In the genomic region with DNA sequence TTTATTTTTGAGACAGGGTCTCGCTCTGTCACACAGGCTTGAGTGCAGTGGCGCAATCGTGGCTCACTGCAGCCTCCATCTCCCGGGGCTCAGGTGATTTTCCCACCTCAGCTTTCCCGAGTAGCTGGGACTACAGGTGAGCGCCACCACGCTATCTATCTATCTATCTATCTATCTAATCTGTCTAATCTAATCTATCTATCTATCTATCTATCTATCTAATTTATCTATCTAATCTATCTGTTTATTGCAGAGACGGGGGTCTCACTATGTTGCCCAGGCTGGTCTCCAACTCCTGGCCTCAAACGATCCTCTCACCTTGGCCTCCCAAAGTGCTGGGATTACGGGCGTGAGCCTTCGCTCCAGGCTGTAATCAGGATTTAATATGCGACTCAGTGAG, we compare ENCODE assay signal across 8 cellular contexts. TPM values are rescaled to one million over a fixed set of nuclear protein-coding genes. Genes with fewer than 3 reads are reported as not detected.
A peak's percentile ranks its signal among the peaks of the same experiment; 100 is the strongest.
DNase-seq lines count a peak whose midpoint lies in the region; ATAC-seq and TF ChIP-seq lines count a peak whose summit lies in the region.

No MANE protein-coding gene starts in this region.

- H3K9me3 Mint-ChIP-seq in activated T-cell treated with anti-CD3 and anti-CD28 coated beads, Interleukin-2, amount 50 U/mL, for 4 hours = peaks cover 49% of the 10 kb centered on the region

- H3K27me3 ChIP-seq in lung (ENCODE audit: control insufficient read depth, insufficient read depth) (no peaks in the 10 kb centered on the region), transverse colon (no peaks in the 10 kb centered on the region)

- H3K9me3 ChIP-seq in lung (ENCODE audit: control insufficient read depth in 2 of 2, insufficient read depth in 1 of 2, low read length in 1 of 2) = peaks cover under 1 to 21% of the 10 kb centered on the region in 2 donors
- peaks cover 24 to 27% of the 10 kb centered on the region in 2 donors for H3K9me3 ChIP-seq in transverse colon

- peaks cover 36% of the 10 kb centered on the region for H3K36me3 Mint-ChIP-seq in activated T-cell treated with anti-CD3 and anti-CD28 coated beads, Interleukin-2, amount 50 U/mL, for 4 hours (ENCODE audit: insufficient read depth)

- TF ChIP-seq CTCF in astrocyte of the spinal cord (IDR thresholded peaks at IDR 0.05; ENCODE audit: low read depth, low read length) (no peak), lung (IDR thresholded peaks at IDR 0.05; ENCODE audit: control extremely low read depth, extremely low read depth) (no peak), transverse colon (IDR thresholded peaks at IDR 0.05) (no peak)

- no peak for TF ChIP-seq EP300 in transverse colon (IDR thresholded peaks at IDR 0.05; ENCODE audit: low read depth)

- H3K4me3 ChIP-seq in astrocyte of the spinal cord (ENCODE audit: low read depth, low read length) (peak overlapping the region; percentile 98), lung (peak overlapping the region; percentile 99), transverse colon (peak overlapping the region; percentile 79 to 90 (median 86))

- H3K4me1 Mint-ChIP-seq in activated T-cell treated with anti-CD3 and anti-CD28 coated beads, Interleukin-2, amount 50 U/mL, for 4 hours (ENCODE audit: low read depth) = peaks cover 23% of the 10 kb centered on the region

- H3K4me3 Mint-ChIP-seq in activated T-cell treated with anti-CD3 and anti-CD28 coated beads, Interleukin-2, amount 50 U/mL, for 4 hours = peak overlapping the region; percentile 97

- ATAC-seq in activated T-cell treated with anti-CD3 and anti-CD28 coated beads, Interleukin-2, amount 50 U/mL, for 4 hours = no peak
- no peak for ATAC-seq in lung (ENCODE audit: insufficient read depth, low FRiP score)

- 34 to 40% methylated on average over 13 of the region's 13 CpGs for WGBS in lung, 2 donors
- WGBS in transverse colon (ENCODE audit: low coverage in 1 of 2), 2 donors = 32 to 50% methylated on average over 7 to 13 of the region's 13 CpGs

- no peak for TF ChIP-seq POLR2A in transverse colon (IDR thresholded peaks at IDR 0.05)

- H3K4me1 ChIP-seq in lung (ENCODE audit: control insufficient read depth in 2 of 2, insufficient read depth in 2 of 2, low read length in 2 of 2) (peaks cover 0 to 6% of the 10 kb centered on the region in 2 donors), transverse colon (peaks cover 0 to 12% (median 6%) of the 10 kb centered on the region in 4 donors)

- peaks cover 5 to 10% of the 10 kb centered on the region in 2 donors for H3K36me3 ChIP-seq in lung (ENCODE audit: control insufficient read depth in 2 of 2, insufficient read depth in 2 of 2, low read length in 2 of 2)
- peaks cover 0 to 35% (median 15%) of the 10 kb centered on the region in 4 donors for H3K36me3 ChIP-seq in transverse colon

- H3K27ac ChIP-seq in lung (ENCODE audit: low read depth in 1 of 2, low read length in 1 of 2) (peak overlapping the region; percentile 93 to 96), transverse colon (peak overlapping the region in 3 of 4 donors; percentile 85 to 89 (median 86))

- DNase-seq in activated T-cell treated with anti-CD3 and anti-CD28 coated beads, Interleukin-2, amount 50 U/mL, for 4 hours = no peak
- DNase-seq in activated T-cell treated with anti-CD3 and anti-CD28 coated beads, Interleukin-2, amount 50 U/mL, for 48 hours = no peak
- DNase-seq in astrocyte of the spinal cord (ENCODE audit: low read depth, low spot score) (no peak), lung (ENCODE audit: low spot score) (no peak), transverse colon (no peak), ecto neural progenitor cell (ENCODE audit: low spot score) (no peak), dedifferentiated amniotic fluid mesenchymal stem cell (ENCODE audit: extremely low spot score) (no peak), NCI-H2107 (lab: John Stamatoyannopoulos, UW) (no peak)

- in situ Hi-C loops in astrocyte of the spinal cord (cut with HindIII; ENCODE audit: low sequenced_read_pairs) (no loop called here), transverse colon (cut with MboI; ENCODE audit: low pct_ligation_motif_present in 1 of 4, low pct_unique_long_range_greater_than_20kb in 1 of 4, low sequenced_read_pairs in 3 of 4) (no loop called here)

- intact Hi-C loops in transverse colon (cut with DNase I; ENCODE audit: low total_unique reads) = no loop called here

- H3K27me3 Mint-ChIP-seq in activated T-cell treated with anti-CD3 and anti-CD28 coated beads, Interleukin-2, amount 50 U/mL, for 4 hours (ENCODE audit: low read depth) = no peaks in the 10 kb centered on the region

RNA-seq across cellular contexts. Expression of gene ZNF613, which starts 0.6 kb away (rescaled TPM):
- 1 to 10 TPM; 2.3 to 4.1 (median 2.7) TPM for total RNA-seq in activated T-cell treated with anti-CD3 and anti-CD28 coated beads, Interleukin-2, amount 50 U/mL, for 4 hours
- total RNA-seq in lung = 10 to 100 TPM in 1 of 2 donors, 1 to 10 TPM in 1; 5.1 to 10.1 TPM
- 1 to 10 TPM; 2.8 to 2.9 TPM for polyA plus RNA-seq in lung
- 10 to 100 TPM in 2 of 4 donors, 1 to 10 TPM in 2; 6.0 to 62.8 (median 15.8) TPM for total RNA-seq in transverse colon

RNA-seq across cellular contexts. Expression of gene ZNF649, which starts 23.0 kb away (rescaled TPM):
- total RNA-seq in activated T-cell treated with anti-CD3 and anti-CD28 coated beads, Interleukin-2, amount 50 U/mL, for 4 hours = 10 to 100 TPM in 2 of 3 donors, 1 to 10 TPM in 1; 9.0 to 10.9 (median 10.4) TPM
- total RNA-seq in lung (10 to 100 TPM in 1 of 2 donors, 1 to 10 TPM in 1; 9.1 to 22.1 TPM), transverse colon (10 to 100 TPM in 2 of 4 donors, 1 to 10 TPM in 2; 8.6 to 19.5 (median 10.1) TPM)
- polyA plus RNA-seq in lung = 1 to 10 TPM; 4.6 to 4.9 TPM

RNA-seq across cellular contexts. Expression of gene ZNF577, which starts 40.1 kb away (rescaled TPM):
- 1 to 10 TPM; 2.8 to 4.8 (median 3.5) TPM for total RNA-seq in activated T-cell treated with anti-CD3 and anti-CD28 coated beads, Interleukin-2, amount 50 U/mL, for 4 hours
- total RNA-seq in lung (10 to 100 TPM in 1 of 2 donors, 1 to 10 TPM in 1; 6.3 to 39.2 TPM), transverse colon (10 to 100 TPM; 10.5 to 26.4 (median 11.7) TPM)
- polyA plus RNA-seq in lung = 10 to 100 TPM in 1 of 2 donors, 1 to 10 TPM in 1; 5.0 to 13.1 TPM

RNA-seq across cellular contexts. Expression of gene ZNF350, which starts 58.8 kb away (rescaled TPM):
- total RNA-seq in activated T-cell treated with anti-CD3 and anti-CD28 coated beads, Interleukin-2, amount 50 U/mL, for 4 hours = 1 to 10 TPM; 6.9 to 7.2 (median 7.1) TPM
- total RNA-seq in lung (10 to 100 TPM in 1 of 2 donors, 1 to 10 TPM in 1; 8.7 to 14.4 TPM), transverse colon (10 to 100 TPM in 3 of 4 donors, 1 to 10 TPM in 1; 7.8 to 30.3 (median 14.5) TPM)
- polyA plus RNA-seq in lung = 1 to 10 TPM; 7.3 to 8.2 TPM
